In genomic region chr6:106685833-106686232, GRCh38 we compare ENCODE assay signal across 19 cellular contexts.
"Had no signal": no experiment of that assay in that cellular context is flagged by ENCODE, and none has a peak within 500 bp of the region (broad histone marks: within the 10 kb centered on the region; RNA-seq: fewer than 3 reads in every experiment).

No MANE protein-coding gene starts in this region.

- H3K27ac ChIP-seq: epithelial cell of prostate, heart left ventricle, left lung had no signal

- H3K9me3 ChIP-seq: heart left ventricle, left lung, thyroid gland had no signal

- H3K36me3 ChIP-seq: heart left ventricle, left lung, thyroid gland had no signal

- DNase-seq: activated B cell treated with CpG ODN at 0.5 μM for 24 hours; activated CD4-positive, alpha-beta T cell treated with anti-CD3 and anti-CD28 coated beads, Interleukin-2, amount 10 ng/mL, durations not matched to agents 24 days and 14 days; activated CD8-positive, alpha-beta T cell treated with anti-CD3 and anti-CD28 coated beads for 36 hours; activated naive CD4-positive, alpha-beta T cell treated with anti-CD3 and anti-CD28 coated beads, Interleukin-2, amount 10 ng/mL, durations not matched to agents 7 days and 5 days; activated naive CD8-positive, alpha-beta T cell treated with anti-CD3 and anti-CD28 coated beads, Interleukin-2, amount 50 U/mL, for 24 hours; activated T-cell treated with anti-CD3 and anti-CD28 coated beads, Interleukin-2, amount 50 U/mL, for 24 hours; aorta; effector memory CD8-positive, alpha-beta T cell; foreskin melanocyte; heart left ventricle; left lung; midbrain; nephron progenitor cell; nucleus accumbens; posterior cingulate gyrus; retina; stimulated activated naive CD4-positive, alpha-beta T cell; thyroid gland had no signal

- H3K4me3 ChIP-seq: heart left ventricle, left lung, thyroid gland had no signal

- ATAC-seq: activated CD8-positive, alpha-beta T cell treated with anti-CD3 and anti-CD28 coated beads for 36 hours; activated naive CD8-positive, alpha-beta T cell treated with anti-CD3 and anti-CD28 coated beads, Interleukin-2, amount 50 U/mL, for 24 hours; effector memory CD8-positive, alpha-beta T cell; heart left ventricle; left lung had no signal

- H3K27me3 ChIP-seq: heart left ventricle, left lung, thyroid gland had no signal

- H3K4me1 ChIP-seq: heart left ventricle, left lung had no signal
